In genomic region chr10:12823361-12823760, GRCh38 we compare ENCODE assay signal across 28 cellular contexts.
A peak's percentile ranks its signal among the peaks of the same experiment; 100 is the strongest.
DNase-seq lines count a peak whose midpoint lies in the region; ATAC-seq and TF ChIP-seq lines count a peak whose summit lies in the region.
"Had no signal": no experiment of that assay in that cellular context is flagged by ENCODE, and none has a peak within 500 bp of the region (broad histone marks: within the 10 kb centered on the region; RNA-seq: fewer than 3 reads in every experiment).

No MANE protein-coding gene starts in this region.

- ATAC-seq in GM18520 (IDR thresholded peaks at IDR 0.05; ENCODE audit: unreplicated experiment) = no peak
- ATAC-seq in GM19395 (IDR thresholded peaks at IDR 0.05; ENCODE audit: unreplicated experiment) = no peak
- ATAC-seq: effector memory CD8-positive, alpha-beta T cell; GM12878; T-cell had no signal

- intact Hi-C loops in thyroid gland (cut with DNase I) = no loop called here

- H3K36me3 Mint-ChIP-seq in IgD-negative memory B cell (peaks cover 7% of the 10 kb centered on the region), brain (peaks cover 42% of the 10 kb centered on the region), nephron (ENCODE audit: low read depth) (peaks cover 4% of the 10 kb centered on the region)

- H3K4me1 Mint-ChIP-seq in IgD-negative memory B cell = no peaks in the 10 kb centered on the region
- H3K4me1 Mint-ChIP-seq in brain = peaks cover 44% of the 10 kb centered on the region
- H3K4me1 Mint-ChIP-seq in nephron = peaks cover 60% of the 10 kb centered on the region
- H3K4me1 Mint-ChIP-seq: activated CD4-positive, alpha-beta memory T cell treated with anti-CD3 and anti-CD28 coated beads, Interleukin-2, amount 10 ng/mL, durations not matched to agents 7 days and 5 days; activated naive CD4-positive, alpha-beta T cell treated with anti-CD3 and anti-CD28 coated beads, Interleukin-2, amount 10 ng/mL, durations not matched to agents 7 days and 5 days; T-cell had no signal

- peak; percentile 34 to 39 for DNase-seq in thyroid gland
- no peak for DNase-seq in epidermal melanocyte (ENCODE audit: insufficient read length, low spot score)
- DNase-seq: ACHN; activated CD4-positive, alpha-beta memory T cell treated with anti-CD3 and anti-CD28 coated beads, Interleukin-2, amount 10 ng/mL, durations not matched to agents 7 days and 5 days; activated CD8-positive, alpha-beta memory T cell treated with anti-CD3 and anti-CD28 coated beads, Interleukin-2, amount 50 U/mL, for 4 hours; activated naive CD4-positive, alpha-beta T cell treated with anti-CD3 and anti-CD28 coated beads, Interleukin-2, amount 10 ng/mL, durations not matched to agents 7 days and 5 days; BE2C; CD8-positive, alpha-beta memory T cell; cortex of kidney; DMS 273 treated with DMSO at 0.1 percent for 48 hours; effector memory CD8-positive, alpha-beta T cell; erythroblast; glutamatergic neuron; HCEC 1CT; KG1; NCI-H1105; NCI-H187; NCI-H526; NK-92 treated with Interleukin-12 subunit alpha and Interleukin-12 subunit beta, amount 100 ng/mL, for 24 hours; stimulated activated CD4-positive, alpha-beta T cell treated with anti-CD3 and anti-CD28 coated beads, Interleukin-2, amount 100 ng/mL, for 48 hours; T-cell had no signal

- no peak overlapping the region for H3K27ac ChIP-seq in thyroid gland
- H3K27ac ChIP-seq: neutrophil had no signal

- TF ChIP-seq POLR2A in thyroid gland (IDR thresholded peaks at IDR 0.05) = no peak

- no peaks in the 10 kb centered on the region for H3K27me3 Mint-ChIP-seq in IgD-negative memory B cell
- no peaks in the 10 kb centered on the region for H3K27me3 Mint-ChIP-seq in brain
- no peaks in the 10 kb centered on the region for H3K27me3 Mint-ChIP-seq in nephron (ENCODE audit: low read depth)
- H3K27me3 Mint-ChIP-seq: activated CD4-positive, alpha-beta memory T cell treated with anti-CD3 and anti-CD28 coated beads, Interleukin-2, amount 10 ng/mL, durations not matched to agents 7 days and 5 days; activated naive CD4-positive, alpha-beta T cell treated with anti-CD3 and anti-CD28 coated beads, Interleukin-2, amount 10 ng/mL, durations not matched to agents 7 days and 5 days; effector memory CD8-positive, alpha-beta T cell; T-cell had no signal

- H3K36me3 ChIP-seq in thyroid gland = peaks cover 0 to 4% of the 10 kb centered on the region in 2 donors
- H3K36me3 ChIP-seq: BE2C had no signal

- WGBS in thyroid gland, 2 donors = 54 to 58% methylated on average over 5 of the region's 5 CpGs

- no peak overlapping the region for H3K4me3 Mint-ChIP-seq in IgD-negative memory B cell
- H3K4me3 Mint-ChIP-seq in brain = no peak overlapping the region
- H3K4me3 Mint-ChIP-seq in nephron = peak overlapping the region in 1 of 3 experiments; percentile 3
- H3K4me3 Mint-ChIP-seq: activated CD4-positive, alpha-beta memory T cell treated with anti-CD3 and anti-CD28 coated beads, Interleukin-2, amount 10 ng/mL, durations not matched to agents 7 days and 5 days; activated naive CD4-positive, alpha-beta T cell treated with anti-CD3 and anti-CD28 coated beads, Interleukin-2, amount 10 ng/mL, durations not matched to agents 7 days and 5 days; CD8-positive, alpha-beta memory T cell; effector memory CD8-positive, alpha-beta T cell; T-cell had no signal

- no peaks in the 10 kb centered on the region for H3K27me3 ChIP-seq in thyroid gland
- H3K27me3 ChIP-seq: BE2C, neutrophil had no signal

- no peaks in the 10 kb centered on the region for H3K4me1 ChIP-seq in thyroid gland
- H3K4me1 ChIP-seq: BE2C had no signal

- H3K4me3 ChIP-seq in thyroid gland (replicated peaks in 1 of 3) = no peak overlapping the region
- H3K4me3 ChIP-seq: GM12878 had no signal

- H3K9me3 ChIP-seq in thyroid gland = no peaks in the 10 kb centered on the region
- H3K9me3 ChIP-seq: BE2C, neutrophil had no signal

- peak overlapping the region in 2 of 3 donors; percentile 60 to 71 for H3K27ac Mint-ChIP-seq in IgD-negative memory B cell
- H3K27ac Mint-ChIP-seq in brain = peak overlapping the region; percentile 42 to 82 (median 60)
- H3K27ac Mint-ChIP-seq in nephron = peak overlapping the region in 2 of 3 experiments; percentile 84 to 86
- H3K27ac Mint-ChIP-seq: activated CD4-positive, alpha-beta memory T cell treated with anti-CD3 and anti-CD28 coated beads, Interleukin-2, amount 10 ng/mL, durations not matched to agents 7 days and 5 days; activated naive CD4-positive, alpha-beta T cell treated with anti-CD3 and anti-CD28 coated beads, Interleukin-2, amount 10 ng/mL, durations not matched to agents 7 days and 5 days; T-cell had no signal

- H3K9me3 Mint-ChIP-seq in IgD-negative memory B cell = peaks cover 0 to 3% (median 0%) of the 10 kb centered on the region in 3 donors
- peaks cover 0 to 3% (median 0%) of the 10 kb centered on the region in 5 experiments for H3K9me3 Mint-ChIP-seq in brain
- H3K9me3 Mint-ChIP-seq in nephron = no peaks in the 10 kb centered on the region
- H3K9me3 Mint-ChIP-seq: activated CD4-positive, alpha-beta memory T cell treated with anti-CD3 and anti-CD28 coated beads, Interleukin-2, amount 10 ng/mL, durations not matched to agents 7 days and 5 days; activated naive CD4-positive, alpha-beta T cell treated with anti-CD3 and anti-CD28 coated beads, Interleukin-2, amount 10 ng/mL, durations not matched to agents 7 days and 5 days; CD8-positive, alpha-beta memory T cell; effector memory CD8-positive, alpha-beta T cell; T-cell had no signal

- TF ChIP-seq CTCF in brain (conservative IDR thresholded peaks at IDR 0.05) (no peak), nephron (IDR thresholded peaks at IDR 0.05; ENCODE audit: unreplicated experiment in 3 of 3) (no peak), thyroid gland (IDR thresholded peaks at IDR 0.05) (no peak)
